In the genomic region with DNA sequence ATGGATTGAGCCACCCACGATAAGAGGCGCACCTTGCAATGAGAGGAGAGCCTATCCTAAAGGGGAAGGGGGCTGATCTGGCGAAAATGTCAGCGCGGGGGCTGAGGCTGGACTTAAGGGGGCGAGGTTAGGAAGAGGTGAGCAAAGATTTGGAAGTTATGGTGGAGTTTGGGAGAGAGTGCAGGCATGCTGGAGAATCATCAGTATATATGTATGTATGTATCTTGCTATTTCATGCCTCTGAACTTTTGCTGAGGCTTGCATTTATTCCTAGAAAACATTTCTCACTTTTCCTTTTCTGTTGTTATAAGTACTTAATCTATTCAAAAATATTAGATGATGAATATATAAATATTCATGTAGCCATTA, we compare ENCODE assay signal across 13 cellular contexts. TPM values are rescaled to one million over a fixed set of nuclear protein-coding genes. Genes with fewer than 3 reads are reported as not detected.
DNase-seq lines count a peak whose midpoint lies in the region; ATAC-seq and TF ChIP-seq lines count a peak whose summit lies in the region.
"Had no signal": no experiment of that assay in that cellular context is flagged by ENCODE, and none has a peak within 500 bp of the region (broad histone marks: within the 10 kb centered on the region; RNA-seq: fewer than 3 reads in every experiment).

No MANE protein-coding gene starts in this region.

- no peaks in the 10 kb centered on the region for H3K27me3 Mint-ChIP-seq in activated naive CD8-positive, alpha-beta T cell treated with anti-CD3 and anti-CD28 coated beads, Interleukin-2, amount 50 U/mL, for 24 hours
- H3K27me3 Mint-ChIP-seq in mesothelial cell of epicardium (ENCODE audit: low read depth) (no peaks in the 10 kb centered on the region), type B pancreatic cell (no peaks in the 10 kb centered on the region)
- H3K27me3 Mint-ChIP-seq: stimulated activated naive CD8-positive, alpha-beta T cell treated with anti-CD3 and anti-CD28 coated beads, Interleukin-15, Interleukin-2, amounts not matched to agents 100 ng/mL and 50 ng/mL, for 24 hours had no signal

- H3K27me3 ChIP-seq in heart right ventricle, result no peaks in the 10 kb centered on the region
- H3K27me3 ChIP-seq in brain microvascular endothelial cell (replicated peaks), result no peaks in the 10 kb centered on the region

- H3K9me3 Mint-ChIP-seq in activated naive CD8-positive, alpha-beta T cell treated with anti-CD3 and anti-CD28 coated beads, Interleukin-2, amount 50 U/mL, for 24 hours, result no peaks in the 10 kb centered on the region
- H3K9me3 Mint-ChIP-seq in mesothelial cell of epicardium (peaks cover 3% of the 10 kb centered on the region), type B pancreatic cell (no peaks in the 10 kb centered on the region)
- H3K9me3 Mint-ChIP-seq: stimulated activated naive CD8-positive, alpha-beta T cell treated with anti-CD3 and anti-CD28 coated beads, Interleukin-15, Interleukin-2, amounts not matched to agents 100 ng/mL and 50 ng/mL, for 24 hours; T-helper 2 cell treated with Interferon-gamma antibody and Interleukin-4, amounts not matched to agents 5 μg/mL and 100 μg/mL, for 36 hours had no signal

- no peak overlapping the region for H3K27ac Mint-ChIP-seq in activated naive CD8-positive, alpha-beta T cell treated with anti-CD3 and anti-CD28 coated beads, Interleukin-2, amount 50 U/mL, for 24 hours
- H3K27ac Mint-ChIP-seq in mesothelial cell of epicardium, result no peak overlapping the region
- no peak overlapping the region for H3K27ac Mint-ChIP-seq in type B pancreatic cell
- H3K27ac Mint-ChIP-seq: stimulated activated naive CD8-positive, alpha-beta T cell treated with anti-CD3 and anti-CD28 coated beads, Interleukin-15, Interleukin-2, amounts not matched to agents 100 ng/mL and 50 ng/mL, for 24 hours; T-helper 2 cell treated with Interferon-gamma antibody and Interleukin-4, amounts not matched to agents 5 μg/mL and 100 μg/mL, for 36 hours had no signal

- H3K27ac ChIP-seq in heart right ventricle (peak overlapping the region in 4 of 10 donors; percentile 26 to 69 (median 54)), brain microvascular endothelial cell (no peak overlapping the region)

- H3K36me3 ChIP-seq in heart right ventricle (no peaks in the 10 kb centered on the region), brain microvascular endothelial cell (replicated peaks) (no peaks in the 10 kb centered on the region)

- H3K9me3 ChIP-seq in heart right ventricle, result no peaks in the 10 kb centered on the region

- no peak for ATAC-seq in heart right ventricle
- no peak for ATAC-seq in Right ventricle myocardium superior (ENCODE audit: poor library complexity)
- no peak for ATAC-seq in activated naive CD8-positive, alpha-beta T cell treated with anti-CD3 and anti-CD28 coated beads, Interleukin-2, amount 50 U/mL, for 24 hours
- ATAC-seq in GM19023 (IDR thresholded peaks at IDR 0.05; ENCODE audit: unreplicated experiment), result no peak

- peaks cover 0 to 21% (median 8%) of the 10 kb centered on the region in 9 donors for H3K4me1 ChIP-seq in heart right ventricle

- intact Hi-C loops in heart right ventricle (cut with DNase I), result loop anchor here in 4 of 10 donors (1.0 to 10.0 kb wide), 3 partner anchors 44 to 52 kb away; a partner anchor contains a TSS
- intact Hi-C loops in Right ventricle myocardium superior (cut with DNase I), result no loop called here

- H3K4me3 ChIP-seq in heart right ventricle, result peak overlapping the region in 6 of 10 donors; percentile 43 to 63 (median 60)
- H3K4me3 ChIP-seq in brain microvascular endothelial cell (ENCODE audit: low read depth, low read length), result no peak overlapping the region

- TF ChIP-seq CTCF in heart right ventricle (IDR thresholded peaks at IDR 0.05) (peak in 4 of 9 donors; percentile 2 to 4 (median 4)), mesothelial cell of epicardium (IDR thresholded peaks at IDR 0.05; ENCODE audit: unreplicated experiment) (peak; percentile 71), type B pancreatic cell (conservative IDR thresholded peaks at IDR 0.05) (peak; percentile 46), brain microvascular endothelial cell (IDR thresholded peaks at IDR 0.05; ENCODE audit: low read depth, low read length, missing control alignments) (no peak)

- H3K4me1 Mint-ChIP-seq in activated naive CD8-positive, alpha-beta T cell treated with anti-CD3 and anti-CD28 coated beads, Interleukin-2, amount 50 U/mL, for 24 hours, result peaks cover 8% of the 10 kb centered on the region
- H3K4me1 Mint-ChIP-seq in mesothelial cell of epicardium (peaks cover 23% of the 10 kb centered on the region), type B pancreatic cell (ENCODE audit: unreplicated experiment) (peaks cover 20% of the 10 kb centered on the region)

- peak overlapping the region; percentile 56 for H3K4me3 Mint-ChIP-seq in activated naive CD8-positive, alpha-beta T cell treated with anti-CD3 and anti-CD28 coated beads, Interleukin-2, amount 50 U/mL, for 24 hours
- H3K4me3 Mint-ChIP-seq in mesothelial cell of epicardium, result peak overlapping the region; percentile 52
- H3K4me3 Mint-ChIP-seq in type B pancreatic cell, result peak overlapping the region; percentile 46

- WGBS in heart right ventricle, 2 donors, result 22 to 24% methylated on average over 6 of the region's 6 CpGs

- in situ Hi-C loops in brain microvascular endothelial cell (cut with HindIII; ENCODE audit: low pct_ligation_motif_present, low sequenced_read_pairs), result no loop called here

- H3K36me3 Mint-ChIP-seq in activated naive CD8-positive, alpha-beta T cell treated with anti-CD3 and anti-CD28 coated beads, Interleukin-2, amount 50 U/mL, for 24 hours (ENCODE audit: low read depth), result no peaks in the 10 kb centered on the region
- H3K36me3 Mint-ChIP-seq in mesothelial cell of epicardium, result no peaks in the 10 kb centered on the region
- no peaks in the 10 kb centered on the region for H3K36me3 Mint-ChIP-seq in type B pancreatic cell

- no peak for DNase-seq in heart right ventricle
- DNase-seq in Right ventricle myocardium superior, result no peak
- no peak for DNase-seq in activated naive CD8-positive, alpha-beta T cell treated with anti-CD3 and anti-CD28 coated beads, Interleukin-2, amount 50 U/mL, for 24 hours
- DNase-seq in mesothelial cell of epicardium (ENCODE audit: low spot score in 2 of 2, unreplicated experiment in 2 of 2), result no peak
- DNase-seq in type B pancreatic cell (ENCODE audit: extremely low spot score, unreplicated experiment), result no peak
- no peak for DNase-seq in brain microvascular endothelial cell
- DNase-seq in NCI-H2227 treated with DMSO at 0.1 percent for 48 hours (lab: John Stamatoyannopoulos, UW), result no peak

RNA-seq across cellular contexts. Expression of a gene that starts 17.2 kb away (rescaled TPM):
- 1 to 10 TPM in 6 of 10 donors, under 1 TPM in 1, not detected in 3; 0.21 to 7.7 (median 3.5) TPM for total RNA-seq in heart right ventricle
- polyA plus RNA-seq in heart right ventricle, result 10 to 100 TPM; 13.6 to 25.4 TPM
- total RNA-seq in Right ventricle myocardium superior, result 2.6 TPM
- 0.31 to 0.38 TPM (median 0.32 TPM) in 3 replicates for total RNA-seq in mesothelial cell of epicardium
- not detected in 2 replicates for total RNA-seq in type B pancreatic cell (ENCODE audit: low replicate concordance)
- total RNA-seq: H4, mucosa of gallbladder had no signal
- polyA plus RNA-seq: AG04450 had no signal

RNA-seq across cellular contexts. Expression of a gene that starts 23.4 kb away (rescaled TPM):
- total RNA-seq in heart right ventricle (under 1 TPM in 9 of 10 donors, not detected in 1; 0.17 to 0.53 (median 0.21) TPM), Right ventricle myocardium superior (not detected), mesothelial cell of epicardium (5.4 to 6.4 TPM (median 5.4 TPM) in 3 replicates), type B pancreatic cell (ENCODE audit: low replicate concordance) (1.2 and 2.8 TPM in 2 replicates)
- under 1 TPM; 0.15 to 0.49 TPM for polyA plus RNA-seq in heart right ventricle

RNA-seq across cellular contexts. Expression of a gene that starts 33.2 kb away (rescaled TPM):
- total RNA-seq in heart right ventricle (100 to 1,000 TPM; 242 to 400 (median 275) TPM), Right ventricle myocardium superior (328 TPM), mesothelial cell of epicardium (169 to 171 TPM (median 169 TPM) in 3 replicates), type B pancreatic cell (ENCODE audit: low replicate concordance) (233 and 240 TPM in 2 replicates)
- polyA plus RNA-seq in heart right ventricle, result 100 to 1,000 TPM in 1 of 2 donors, 10 to 100 TPM in 1; 69.7 to 294 TPM

RNA-seq across cellular contexts. Expression of a gene that starts 52.0 kb away (rescaled TPM):
- total RNA-seq in heart right ventricle, result 10 to 100 TPM; 12.2 to 20.2 (median 16.8) TPM
- 10 to 100 TPM; 12.8 to 14.9 TPM for polyA plus RNA-seq in heart right ventricle
- total RNA-seq in Right ventricle myocardium superior, result 19.6 TPM
- 44.4 to 48.3 TPM (median 44.7 TPM) in 3 replicates for total RNA-seq in mesothelial cell of epicardium
- 27.1 and 46.3 TPM in 2 replicates for total RNA-seq in type B pancreatic cell (ENCODE audit: low replicate concordance)
